28 cellular contexts compared by ENCODE assay signal in genomic region chrX:41526268-41526667, GRCh38.
DNase-seq lines count a peak whose midpoint lies in the region; ATAC-seq, FAIRE-seq and TF ChIP-seq lines count a peak whose summit lies in the region.
"Had no signal": no experiment of that assay in that cellular context is flagged by ENCODE, and none has a peak within 500 bp of the region (broad histone marks: within the 10 kb centered on the region; RNA-seq: fewer than 3 reads in every experiment).

No MANE protein-coding gene starts in this region.

- H3K4me1 ChIP-seq in K562 (replicated peaks in 1 of 2; ENCODE audit: control insufficient read depth in 2 of 2, insufficient read depth in 2 of 2, low read length in 2 of 2) = no peaks in the 10 kb centered on the region
- peaks cover 24% of the 10 kb centered on the region for H3K4me1 ChIP-seq in skeletal muscle satellite cell (ENCODE audit: control insufficient read depth, insufficient read depth, low read length)
- H3K4me1 ChIP-seq: adrenal gland, breast epithelium, uterus had no signal

- H3K4me2 ChIP-seq in K562 (ENCODE audit: insufficient read depth, low read length) (no peak overlapping the region), skeletal muscle satellite cell (ENCODE audit: low read length) (peak overlapping the region; percentile 46)
- H3K4me2 ChIP-seq: hepatocyte had no signal

- H3K36me3 ChIP-seq in K562 (ENCODE audit: control insufficient read depth, insufficient read depth, low read length) (no peaks in the 10 kb centered on the region), skeletal muscle satellite cell (ENCODE audit: insufficient read depth, low read length) (no peaks in the 10 kb centered on the region)
- H3K36me3 ChIP-seq: breast epithelium, SJSA1, thoracic aorta, uterus had no signal

- FAIRE-seq in K562 (lab: Jason Lieb, UNC) (no peak), H54 (lab: Jason Lieb, UNC) (no peak)
- FAIRE-seq: A204.1, G401.6 had no signal

- TF ChIP-seq POLR2A in K562 (conservative IDR thresholded peaks at IDR 0.05) (no peak), H54 (IDR thresholded peaks at IDR 0.05; ENCODE audit: low read depth, low read length) (no peak)

- no peaks in the 10 kb centered on the region for H4K20me1 ChIP-seq in K562 (replicated peaks; ENCODE audit: control insufficient read depth, insufficient read depth, low read length)

- H3K27ac ChIP-seq in K562 (ENCODE audit: extremely low read depth, low read depth, low read length) = no peak overlapping the region
- H3K27ac ChIP-seq: adrenal gland, breast epithelium, esophagus muscularis mucosa, foreskin keratinocyte, hepatocyte, thoracic aorta, uterus had no signal

- no peak overlapping the region for H3K9ac ChIP-seq in K562 (ENCODE audit: insufficient read depth in 1 of 2, low read depth in 2 of 2, low read length in 2 of 2)
- H3K9ac ChIP-seq in skeletal muscle satellite cell (ENCODE audit: low read depth, low read length) = no peak overlapping the region

- intact Hi-C loops in Right ventricle myocardium superior (cut with DNase I) = no loop called here
- intact Hi-C loops in cardiac septum (cut with DNase I) = loop anchor here (10.0 kb wide), 1 partner anchor 81 kb away; the partner anchor contains the start of gene NYX
- intact Hi-C loops in K562 (cut with micrococcal nuclease) = no loop called here

- TF ChIP-seq CTCF in K562 (IDR thresholded peaks at IDR 0.05 in 2 of 3, conservative IDR thresholded peaks at IDR 0.05 in 1 of 3; ENCODE audit: insufficient read depth in 2 of 3, low read depth in 1 of 3, low read length in 3 of 3) (no peak), GM13977 (IDR thresholded peaks at IDR 0.05; ENCODE audit: extremely low read depth, insufficient read depth, missing control alignments) (no peak)

- no peak for TF ChIP-seq EP300 in K562 (IDR thresholded peaks at IDR 0.05; ENCODE audit: low read length)

- H3K9me1 ChIP-seq in K562 (ENCODE audit: control insufficient read depth, insufficient read depth, low read length) = no peaks in the 10 kb centered on the region

- in situ Hi-C loops in K562 (cut with MboI) (loop anchor here (25.0 kb wide), 1 partner anchor 411 kb away; no protein-coding TSS in a partner anchor), GM13977 (cut with MboI; ENCODE audit: low pct_unique_long_range_greater_than_20kb, low sequenced_read_pairs, unreplicated experiment) (no loop called here)

- BruUV-seq in K562 (replicated peaks; lab: Mats Ljungman, UMichigan) = no TSS peak

- 18% methylated on average over 2 of the region's 2 CpGs for WGBS in K562 (ENCODE audit: insufficient coverage, low coverage, missing lambda C conversion rate)

- DNase-seq in Right ventricle myocardium superior = no peak
- no peak for DNase-seq in cardiac septum (ENCODE audit: low spot score)
- DNase-seq in M059J (ENCODE audit: low read depth) = peak; percentile 14
- no peak for DNase-seq in K562 (ENCODE audit: extremely low read depth in 1 of 4, low spot score in 3 of 4)
- DNase-seq in GM13977 (ENCODE audit: low spot score) = no peak
- DNase-seq in activated CD4-positive, alpha-beta T cell treated with anti-CD3 and anti-CD28 coated beads for 48 hours = no peak
- DNase-seq in H54 (ENCODE audit: insufficient read length, low spot score) = no peak
- DNase-seq: activated CD4-positive, alpha-beta T cell treated with anti-CD3 and anti-CD28 coated beads for 1 hour; activated naive CD4-positive, alpha-beta T cell; activated T-cell treated with anti-CD3 and anti-CD28 coated beads for 4 hours; adrenal gland; cortex of kidney; endodermal cell; H7; left colon; NCI-H1092 treated with DMSO at 0.1 percent for 48 hours; NCI-H1930; NCI-H526 treated with DMSO at 0.1 percent for 48 hours; uterus had no signal

- CTCF ChIA-PET in K562 (lab: Yijun Ruan, JAX; ENCODE audit: low intra/inter-chr PET ratio) = no interaction called here

- H3K79me2 ChIP-seq in K562 (ENCODE audit: control insufficient read depth, insufficient read depth, low read length) = no peaks in the 10 kb centered on the region
- H3K79me2 ChIP-seq: hepatocyte had no signal

- TF ChIP-seq RAD21 in K562 (CRISPR knock-in tag; conservative IDR thresholded peaks at IDR 0.05 in 1 of 2, IDR thresholded peaks at IDR 0.05 in 1 of 2) = no peak

- POLR2A ChIA-PET in K562 (lab: Yijun Ruan, JAX) = interaction anchor here (0.7 kb wide), 1 partner anchor 416 kb away, joined by 5 read pairs; no protein-coding TSS in a partner anchor

- H3K9me3 ChIP-seq in K562 (replicated peaks; ENCODE audit: control insufficient read depth, insufficient read depth, low read depth, low read length) (no peaks in the 10 kb centered on the region), skeletal muscle satellite cell (replicated peaks; ENCODE audit: low read length) (no peaks in the 10 kb centered on the region)
- H3K9me3 ChIP-seq: adrenal gland, breast epithelium, esophagus muscularis mucosa, SJSA1, thoracic aorta, uterus had no signal

- H2AFZ ChIP-seq in K562 (ENCODE audit: low read depth, low read length) = no peak overlapping the region
- H2AFZ ChIP-seq: hepatocyte had no signal

- no peak overlapping the region for H3K4me3 ChIP-seq in K562
- no peak overlapping the region for H3K4me3 ChIP-seq in skeletal muscle satellite cell (ENCODE audit: low read length)
- H3K4me3 ChIP-seq: adrenal gland, breast epithelium, esophagus muscularis mucosa, hepatocyte, SJSA1, thoracic aorta, uterus had no signal

- ATAC-seq in Right ventricle myocardium superior (ENCODE audit: poor library complexity) (peak; percentile 65), K562 (no peak)
- ATAC-seq: left colon had no signal

- no peaks in the 10 kb centered on the region for H3K27me3 ChIP-seq in K562 (ENCODE audit: control insufficient read depth in 2 of 2, insufficient read depth in 2 of 2, low read length in 2 of 2)
- peaks cover 9% of the 10 kb centered on the region for H3K27me3 ChIP-seq in skeletal muscle satellite cell (ENCODE audit: control insufficient read depth, insufficient read depth, low read length)
- H3K27me3 ChIP-seq: adrenal gland, esophagus muscularis mucosa, foreskin keratinocyte, hepatocyte, SJSA1, uterus had no signal

TF ChIP-seq in K562, 482 proteins besides CTCF, POLR2A, EP300 and RAD21:
- TF ChIP-seq TCF3 (CRISPR knock-in tag; IDR thresholded peaks at IDR 0.05) (0 out of 2 replicates have a peak, but pooled peaks have one; percentile 13), PPARD (CRISPR knock-in tag; IDR thresholded peaks at IDR 0.05) (no peak), ZNF212 (CRISPR knock-in tag; IDR thresholded peaks at IDR 0.05) (no peak), TAL1 (IDR thresholded peaks at IDR 0.05) (peak; percentile 15; the same call in 1 of the 2 replicates), CBFA2T3 (IDR thresholded peaks at IDR 0.05) (peak; percentile 44; the same call in 1 of the 2 replicates), CBFA2T2 (conservative IDR thresholded peaks at IDR 0.05) (0 out of 2 replicates have a peak, but pooled peaks have one; percentile 7)
